ENCODE assay signal across 8 cellular contexts in the genomic region with DNA sequence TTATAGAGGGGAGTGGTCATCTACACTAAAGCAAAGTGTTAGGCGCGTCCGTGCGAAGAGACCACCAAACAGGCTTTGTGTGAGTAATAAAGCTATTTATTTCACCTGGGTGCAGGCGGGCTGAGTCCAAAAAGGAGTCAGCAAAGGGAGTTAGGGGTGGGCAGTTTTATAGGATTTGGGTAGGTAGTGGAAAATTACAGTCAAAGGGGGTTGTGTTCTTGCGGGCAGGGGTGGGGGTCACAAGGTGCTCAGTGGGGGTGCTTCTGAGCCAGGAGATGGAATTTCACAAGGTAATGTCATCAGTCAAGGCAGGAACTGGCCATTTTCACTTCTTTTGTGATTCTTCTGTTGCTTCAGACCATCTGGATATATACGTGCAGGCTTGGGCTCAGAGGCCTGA. TPM values are rescaled to one million over a fixed set of nuclear protein-coding genes. Genes with fewer than 3 reads are reported as not detected.
DNase-seq lines count a peak whose midpoint lies in the region; TF ChIP-seq lines count a peak whose summit lies in the region.

No MANE protein-coding gene starts in this region.

- TF ChIP-seq CTCF in kidney epithelial cell (IDR thresholded peaks at IDR 0.05; ENCODE audit: insufficient read depth, low read length, poor library complexity, severe bottlenecking) (no peak), suprapubic skin (IDR thresholded peaks at IDR 0.05) (no peak)

- no peak for TF ChIP-seq EP300 in suprapubic skin (IDR thresholded peaks at IDR 0.05)

- H3K4me3 Mint-ChIP-seq in activated CD4-positive, alpha-beta T cell treated with anti-CD3 and anti-CD28 coated beads, Interleukin-2, amount 10 ng/mL, durations not matched to agents 24 days and 14 days: peak overlapping the region; percentile 99
- peak overlapping the region; percentile 97 for H3K4me3 Mint-ChIP-seq in activated naive CD8-positive, alpha-beta T cell treated with anti-CD3 and anti-CD28 coated beads for 36 hours

- no peaks in the 10 kb centered on the region for H3K27me3 ChIP-seq in kidney epithelial cell (ENCODE audit: control insufficient read depth, insufficient read depth, low read length)
- H3K27me3 ChIP-seq in suprapubic skin: no peaks in the 10 kb centered on the region

- peaks cover 46% of the 10 kb centered on the region for H3K4me1 Mint-ChIP-seq in activated CD4-positive, alpha-beta T cell treated with anti-CD3 and anti-CD28 coated beads, Interleukin-2, amount 10 ng/mL, durations not matched to agents 24 days and 14 days
- H3K4me1 Mint-ChIP-seq in activated naive CD8-positive, alpha-beta T cell treated with anti-CD3 and anti-CD28 coated beads for 36 hours: peaks cover 42% of the 10 kb centered on the region

- H3K27ac Mint-ChIP-seq in activated CD4-positive, alpha-beta T cell treated with anti-CD3 and anti-CD28 coated beads, Interleukin-2, amount 10 ng/mL, durations not matched to agents 24 days and 14 days: peak overlapping the region; percentile 98
- H3K27ac Mint-ChIP-seq in activated naive CD8-positive, alpha-beta T cell treated with anti-CD3 and anti-CD28 coated beads for 36 hours: peak overlapping the region; percentile 92

- peaks cover 48% of the 10 kb centered on the region for H3K36me3 Mint-ChIP-seq in activated CD4-positive, alpha-beta T cell treated with anti-CD3 and anti-CD28 coated beads, Interleukin-2, amount 10 ng/mL, durations not matched to agents 24 days and 14 days (ENCODE audit: low read depth)
- peaks cover 47% of the 10 kb centered on the region for H3K36me3 Mint-ChIP-seq in activated naive CD8-positive, alpha-beta T cell treated with anti-CD3 and anti-CD28 coated beads for 36 hours

- H3K4me1 ChIP-seq in suprapubic skin: peaks cover 35% of the 10 kb centered on the region

- H3K36me3 ChIP-seq in kidney epithelial cell (ENCODE audit: control insufficient read depth, insufficient read depth, low read length) (no peaks in the 10 kb centered on the region), suprapubic skin (peaks cover 34% of the 10 kb centered on the region)

- H3K9me3 ChIP-seq in suprapubic skin: no peaks in the 10 kb centered on the region

- H3K27me3 Mint-ChIP-seq in activated CD4-positive, alpha-beta T cell treated with anti-CD3 and anti-CD28 coated beads, Interleukin-2, amount 10 ng/mL, durations not matched to agents 24 days and 14 days: no peaks in the 10 kb centered on the region
- H3K27me3 Mint-ChIP-seq in activated naive CD8-positive, alpha-beta T cell treated with anti-CD3 and anti-CD28 coated beads for 36 hours: peaks cover 4% of the 10 kb centered on the region

- no peak overlapping the region for H3K27ac ChIP-seq in suprapubic skin

- peak; percentile 62 for DNase-seq in activated CD4-positive, alpha-beta T cell treated with anti-CD3 and anti-CD28 coated beads, Interleukin-2, amount 10 ng/mL, durations not matched to agents 24 days and 14 days
- no peak for DNase-seq in activated CD4-positive, alpha-beta T cell treated with anti-CD3 and anti-CD28 coated beads, Interleukin-2, amount 50 U/mL, for 4 hours
- no peak for DNase-seq in activated naive CD8-positive, alpha-beta T cell treated with anti-CD3 and anti-CD28 coated beads for 36 hours
- DNase-seq in kidney epithelial cell (ENCODE audit: low read depth): no peak
- DNase-seq in suprapubic skin (ENCODE audit: low spot score in 2 of 2): no peak
- no peak for DNase-seq in NCI-H2081 (lab: John Stamatoyannopoulos, UW)
- DNase-seq in posterior vena cava (ENCODE audit: low spot score): no peak
- DNase-seq in iPS-NIHi7 (ENCODE audit: extremely low spot score): no peak

- H3K4me3 ChIP-seq in kidney epithelial cell (ENCODE audit: low read depth, low read length): peak overlapping the region; percentile 72
- H3K4me3 ChIP-seq in suprapubic skin: peak overlapping the region; percentile 86

- no peak for TF ChIP-seq POLR2A in suprapubic skin (IDR thresholded peaks at IDR 0.05)

- 48% methylated on average over 7 of the region's 7 CpGs for WGBS in suprapubic skin

- H3K9me3 Mint-ChIP-seq in activated CD4-positive, alpha-beta T cell treated with anti-CD3 and anti-CD28 coated beads, Interleukin-2, amount 10 ng/mL, durations not matched to agents 24 days and 14 days: no peaks in the 10 kb centered on the region
- H3K9me3 Mint-ChIP-seq in activated naive CD8-positive, alpha-beta T cell treated with anti-CD3 and anti-CD28 coated beads for 36 hours: peaks cover 1% of the 10 kb centered on the region

- intact Hi-C loops in activated CD4-positive, alpha-beta T cell treated with anti-CD3 and anti-CD28 coated beads, Interleukin-2, amount 10 ng/mL, durations not matched to agents 24 days and 14 days (cut with micrococcal nuclease): no loop called here
- intact Hi-C loops in posterior vena cava (cut with DNase I): no loop called here

RNA-seq across cellular contexts. Expression of a gene that starts 47.1 kb away (rescaled TPM):
- 15.8 and 21.0 TPM in 2 replicates for total RNA-seq in activated CD4-positive, alpha-beta T cell treated with anti-CD3 and anti-CD28 coated beads, Interleukin-2, amount 10 ng/mL, durations not matched to agents 24 days and 14 days
- total RNA-seq in activated naive CD8-positive, alpha-beta T cell treated with anti-CD3 and anti-CD28 coated beads for 36 hours: 10 to 100 TPM; 21.6 to 23.0 TPM
- total RNA-seq in kidney epithelial cell (2.7 and 4.4 TPM in 2 replicates), suprapubic skin (1 to 10 TPM in 3 of 4 donors, not detected in 1; 1.4 to 5.5 (median 2.2) TPM), posterior vena cava (under 1 TPM in 1 of 2 donors, not detected in 1; 0.56 TPM)

RNA-seq across cellular contexts. Expression of a gene that starts 47.4 kb away (rescaled TPM):
- 115 and 116 TPM in 2 replicates for total RNA-seq in activated CD4-positive, alpha-beta T cell treated with anti-CD3 and anti-CD28 coated beads, Interleukin-2, amount 10 ng/mL, durations not matched to agents 24 days and 14 days
- total RNA-seq in activated naive CD8-positive, alpha-beta T cell treated with anti-CD3 and anti-CD28 coated beads for 36 hours: 100 to 1,000 TPM; 155 to 165 TPM
- total RNA-seq in kidney epithelial cell (15.1 and 21.3 TPM in 2 replicates), suprapubic skin (10 to 100 TPM; 11.1 to 19.0 (median 15.9) TPM), posterior vena cava (1 to 10 TPM; 1.3 to 2.0 TPM)

RNA-seq across cellular contexts. Expression of a gene that starts 54.2 kb away (rescaled TPM):
- 47.4 and 47.8 TPM in 2 replicates for total RNA-seq in activated CD4-positive, alpha-beta T cell treated with anti-CD3 and anti-CD28 coated beads, Interleukin-2, amount 10 ng/mL, durations not matched to agents 24 days and 14 days
- 10 to 100 TPM; 29.1 to 32.8 TPM for total RNA-seq in activated naive CD8-positive, alpha-beta T cell treated with anti-CD3 and anti-CD28 coated beads for 36 hours
- total RNA-seq in kidney epithelial cell: 127 and 156 TPM in 2 replicates
- total RNA-seq in suprapubic skin: 100 to 1,000 TPM; 103 to 187 (median 166) TPM
- total RNA-seq in posterior vena cava: 10 to 100 TPM; 66.9 to 73.8 TPM

RNA-seq across cellular contexts. Expression of a gene that starts 54.7 kb away (rescaled TPM):
- total RNA-seq in activated CD4-positive, alpha-beta T cell treated with anti-CD3 and anti-CD28 coated beads, Interleukin-2, amount 10 ng/mL, durations not matched to agents 24 days and 14 days: not detected in 2 replicates
- not detected for total RNA-seq in activated naive CD8-positive, alpha-beta T cell treated with anti-CD3 and anti-CD28 coated beads for 36 hours
- total RNA-seq in kidney epithelial cell (0.17 TPM in 1 of 2 replicates, not detected in the other), suprapubic skin (under 1 TPM in 1 of 4 donors, not detected in 3; 0.32 TPM), posterior vena cava (not detected)
